ENCODE assay signal across 21 cellular contexts in genomic region chr1:2394761-2395160, GRCh38. TPM values are rescaled to one million over a fixed set of nuclear protein-coding genes. Genes with fewer than 3 reads are reported as not detected.
DNase-seq lines count a peak whose midpoint lies in the region; ATAC-seq, FAIRE-seq and TF ChIP-seq lines count a peak whose summit lies in the region.
"Had no signal": no experiment of that assay in that cellular context is flagged by ENCODE, and none has a peak within 500 bp of the region (broad histone marks: within the 10 kb centered on the region; RNA-seq: fewer than 3 reads in every experiment).

No MANE protein-coding gene starts in this region.

- no peak overlapping the region for H4K12ac ChIP-seq in trophoblast cell (ENCODE audit: low read depth, low read length)

- H3K18ac ChIP-seq in trophoblast cell (ENCODE audit: low read length), result no peak overlapping the region

- peak overlapping the region; percentile 60 for H3K4me3 Mint-ChIP-seq in CD4-positive, alpha-beta T cell
- H3K4me3 Mint-ChIP-seq in nephron, result peak overlapping the region; percentile 34 to 48 (median 44)
- H3K4me3 Mint-ChIP-seq: activated CD4-positive, alpha-beta memory T cell treated with anti-CD3 and anti-CD28 coated beads, Interleukin-2, amount 10 ng/mL, durations not matched to agents 7 days and 5 days; endodermal cell had no signal

- H3K4me1 ChIP-seq in Loucy (ENCODE audit: insufficient read depth, low read length, poor library complexity, severe bottlenecking), result peaks cover 25% of the 10 kb centered on the region
- H3K4me1 ChIP-seq in GM12878 (ENCODE audit: control insufficient read depth, insufficient read depth, low read length), result peaks cover 19% of the 10 kb centered on the region
- peaks cover 5 to 11% of the 10 kb centered on the region in 2 experiments for H3K4me1 ChIP-seq in trophoblast cell (ENCODE audit: control insufficient read depth in 1 of 2, insufficient read depth in 2 of 2, low read length in 2 of 2)

- SMC1A ChIA-PET in GM12878 (lab: Charles Lee; ENCODE audit: uncharacterized antibody, unreplicated experiment), result no interaction called here

- H3K36me3 ChIP-seq in Loucy (ENCODE audit: insufficient read depth, low read length) (peaks cover 23% of the 10 kb centered on the region; the same call in 1 of the 2 replicates), GM12878 (ENCODE audit: control insufficient read depth in 2 of 2, insufficient read depth in 2 of 2, low read length in 1 of 2) (peaks cover 12 to 15% of the 10 kb centered on the region in 2 experiments), trophoblast cell (ENCODE audit: control insufficient read depth in 1 of 2, insufficient read depth in 2 of 2, low read length in 2 of 2) (peaks cover 49 to 60% of the 10 kb centered on the region in 2 experiments)

- no peak for ATAC-seq in CD4-positive, alpha-beta T cell (ENCODE audit: poor library complexity)
- ATAC-seq in GM12878 (no peak), HG02970 (IDR thresholded peaks at IDR 0.05; ENCODE audit: low FRiP score, unreplicated experiment) (no peak)
- ATAC-seq: heart left ventricle; pancreas; Right ventricle myocardium inferior; sciatic nerve; stimulated activated naive CD8-positive, alpha-beta T cell treated with anti-CD3 and anti-CD28 coated beads, Interleukin-15, amount 100 ng/mL, for 72 hours; upper lobe of right lung had no signal

- no peak for FAIRE-seq in GM12878 (lab: Jason Lieb, UNC)
- FAIRE-seq: pancreas had no signal

- no peak overlapping the region for H3K14ac ChIP-seq in trophoblast cell (ENCODE audit: low read length)

- H4K8ac ChIP-seq in trophoblast cell (ENCODE audit: low read depth, low read length), result no peak overlapping the region

- 97% methylated on average over 11 of the region's 11 CpGs for WGBS in GM12878 (ENCODE audit: insufficient coverage, insufficient replicate concordance, low lambda C conversion rate, missing lambda C conversion rate)
- no CpG with 5 or more reads among the region's 11 CpGs for WGBS in trophoblast cell (ENCODE audit: extremely low coverage, insufficient coverage, insufficient read length)

- H4K91ac ChIP-seq in trophoblast cell (ENCODE audit: low read depth, low read length), result no peak overlapping the region

- CTCF ChIA-PET in CD4-positive, alpha-beta T cell (lab: Charles Lee), result interaction anchor here (1.0 kb wide), 1 partner anchor 200 kb away, joined by 3 read pairs; the partner anchor contains the start of gene FAAP20
- CTCF ChIA-PET in GM12878 (lab: Yijun Ruan, JAX), result no interaction called here

- no peak overlapping the region for H3K27ac ChIP-seq in CD4-positive, alpha-beta T cell (ENCODE audit: low read depth, low read length)
- H3K27ac ChIP-seq in GM12878 (ENCODE audit: control insufficient read depth, insufficient read depth) (no peak overlapping the region), trophoblast cell (ENCODE audit: low read depth, low read length) (no peak overlapping the region)
- H3K27ac ChIP-seq: ascending aorta, heart left ventricle, pancreas, upper lobe of right lung had no signal

- in situ Hi-C loops in GM12878 (cut with MboI), result no loop called here

- H3K4me3 ChIP-seq in Loucy (ENCODE audit: low read length, poor library complexity, severe bottlenecking) (no peak overlapping the region), GM12878 (no peak overlapping the region), trophoblast cell (ENCODE audit: low read depth, low read length) (no peak overlapping the region)
- H3K4me3 ChIP-seq: ascending aorta, heart left ventricle, pancreas, upper lobe of right lung had no signal

- H3F3A ChIP-seq in Loucy (ENCODE audit: low read depth), result no peaks in the 10 kb centered on the region

- no peak overlapping the region for H3K23ac ChIP-seq in trophoblast cell (ENCODE audit: low read length)

- peaks cover 24% of the 10 kb centered on the region for H4K20me1 ChIP-seq in Loucy (ENCODE audit: insufficient read depth, low read length, poor library complexity, severe bottlenecking)
- no peaks in the 10 kb centered on the region for H4K20me1 ChIP-seq in GM12878 (ENCODE audit: control insufficient read depth, insufficient read depth)

- H3K79me2 ChIP-seq in Loucy (ENCODE audit: insufficient read depth, low read length) (peaks cover 56% of the 10 kb centered on the region), GM12878 (ENCODE audit: control insufficient read depth, insufficient read depth, low read length) (peaks cover 45% of the 10 kb centered on the region), trophoblast cell (ENCODE audit: control insufficient read depth, insufficient read depth, low read length, poor library complexity) (peaks cover 17% of the 10 kb centered on the region)

- peaks cover 8% of the 10 kb centered on the region for H3K79me1 ChIP-seq in trophoblast cell (ENCODE audit: low read length)

- no peak overlapping the region for H2BK120ac ChIP-seq in trophoblast cell (ENCODE audit: insufficient read depth, low read length, poor library complexity)

- H3K27me3 ChIP-seq in CD4-positive, alpha-beta T cell (ENCODE audit: control insufficient read depth, insufficient read depth, low read length), result no peaks in the 10 kb centered on the region
- H3K27me3 ChIP-seq in Loucy (ENCODE audit: insufficient read depth, low read length, poor library complexity, severe bottlenecking) (no peaks in the 10 kb centered on the region), GM12878 (replicated peaks in 1 of 2; ENCODE audit: control insufficient read depth in 2 of 2, insufficient read depth in 2 of 2, low read length in 1 of 2) (no peaks in the 10 kb centered on the region), trophoblast cell (ENCODE audit: insufficient read depth, low read length) (no peaks in the 10 kb centered on the region)
- H3K27me3 ChIP-seq: ascending aorta, heart left ventricle, pancreas, upper lobe of right lung had no signal

- no peak overlapping the region for H2AK5ac ChIP-seq in trophoblast cell (ENCODE audit: low read length)

- no peak; the same call in 1 of the 2 replicates for TF ChIP-seq POLR2A in GM12878 (IDR thresholded peaks at IDR 0.05; ENCODE audit: low read depth, low read length)

- no peak for TF ChIP-seq RAD21 in GM12878 (IDR thresholded peaks at IDR 0.05; ENCODE audit: insufficient read depth, low read depth, low read length)

- RAD21 ChIA-PET in GM12878 (lab: Charles Lee; ENCODE audit: unreplicated experiment), result no interaction called here

- peaks cover 38% of the 10 kb centered on the region for H3K4me1 Mint-ChIP-seq in CD4-positive, alpha-beta T cell (ENCODE audit: low read depth)
- peaks cover 25% of the 10 kb centered on the region for H3K4me1 Mint-ChIP-seq in nephron

- no peak overlapping the region for H2BK5ac ChIP-seq in trophoblast cell (ENCODE audit: low read depth, low read length, poor library complexity)

- H3K36me3 Mint-ChIP-seq in CD4-positive, alpha-beta T cell (ENCODE audit: low read depth), result peaks cover 68% of the 10 kb centered on the region
- H3K36me3 Mint-ChIP-seq in nephron (ENCODE audit: low read depth), result peaks cover 35% of the 10 kb centered on the region

- POLR2A ChIA-PET in CD4-positive, alpha-beta T cell (lab: Charles Lee), result no interaction called here
- POLR2A ChIA-PET in GM12878 (lab: Charles Lee), result no interaction called here

- H2BK12ac ChIP-seq in trophoblast cell (ENCODE audit: low read length), result no peak overlapping the region

- no peak for DNase-seq in CD4-positive, alpha-beta T cell
- DNase-seq in GM12878 (ENCODE audit: low read depth, low spot score), result no peak
- no peak for DNase-seq in NCI-H2227 treated with DMSO at 0.1 percent for 48 hours (lab: John Stamatoyannopoulos, UW)
- no peak for DNase-seq in NCI-H1436 treated with DMSO at 0.1 percent for 48 hours (lab: John Stamatoyannopoulos, UW)
- DNase-seq in trophoblast cell, result no peak
- DNase-seq: activated CD4-positive, alpha-beta memory T cell treated with anti-CD3 and anti-CD28 coated beads, Interleukin-2, amount 10 ng/mL, durations not matched to agents 7 days and 5 days; Calu3; EL; endodermal cell; heart left ventricle; NCI-H1105 treated with DMSO at 0.1 percent for 48 hours; NCI-H526; stimulated activated naive CD8-positive, alpha-beta T cell treated with anti-CD3 and anti-CD28 coated beads, Interleukin-15, amount 100 ng/mL, for 72 hours; upper lobe of right lung had no signal

- no peak for TF ChIP-seq EP300 in GM12878 (IDR thresholded peaks at IDR 0.05; ENCODE audit: borderline replicate concordance in 1 of 2, control insufficient read depth in 1 of 2, low read depth in 2 of 2, low read length in 2 of 2)

- H3K9me2 ChIP-seq in Loucy (replicated peaks; ENCODE audit: low read depth, low read length), result no peaks in the 10 kb centered on the region

- no TSS peak for BruUV-seq in GM12878 (replicated peaks; lab: Mats Ljungman, UMichigan)

- no peak for TF ChIP-seq CTCF in CD4-positive, alpha-beta T cell (IDR thresholded peaks at IDR 0.05)
- no peak for TF ChIP-seq CTCF in Loucy (conservative IDR thresholded peaks at IDR 0.05; ENCODE audit: low read length)
- no peak for TF ChIP-seq CTCF in GM12878 (IDR thresholded peaks at IDR 0.05 in 2 of 3, conservative IDR thresholded peaks at IDR 0.05 in 1 of 3; ENCODE audit: control insufficient read depth in 2 of 3, extremely low read depth in 1 of 3, insufficient read depth in 1 of 3, low read depth in 3 of 3, low read length in 3 of 3)
- TF ChIP-seq CTCF in nephron (IDR thresholded peaks at IDR 0.05; ENCODE audit: unreplicated experiment in 3 of 3), result no peak

- intact Hi-C loops in CD4-positive, alpha-beta T cell (cut with DNase I, micrococcal nuclease), result loop anchor here in 1 of 2 experiments (5.0 to 10.0 kb wide), 2 partner anchors 257 to 760 kb away; partner anchors contain the start of gene MMP23B
- intact Hi-C loops in GM12878 (cut with micrococcal nuclease; ENCODE audit: unreplicated experiment), result no loop called here

- no peaks in the 10 kb centered on the region for H3K9me3 Mint-ChIP-seq in CD4-positive, alpha-beta T cell
- no peaks in the 10 kb centered on the region for H3K9me3 Mint-ChIP-seq in nephron
- H3K9me3 Mint-ChIP-seq: activated CD4-positive, alpha-beta memory T cell treated with anti-CD3 and anti-CD28 coated beads, Interleukin-2, amount 10 ng/mL, durations not matched to agents 7 days and 5 days; endodermal cell; stimulated activated naive CD8-positive, alpha-beta T cell treated with anti-CD3 and anti-CD28 coated beads, Interleukin-15, amount 100 ng/mL, for 72 hours had no signal

- H3K9me3 ChIP-seq in CD4-positive, alpha-beta T cell (ENCODE audit: control insufficient read depth, low read length), result no peaks in the 10 kb centered on the region
- H3K9me3 ChIP-seq in Loucy (ENCODE audit: insufficient read depth, low read depth, low read length), result no peaks in the 10 kb centered on the region
- no peaks in the 10 kb centered on the region for H3K9me3 ChIP-seq in GM12878 (replicated peaks; ENCODE audit: control insufficient read depth, insufficient read depth, low read length)
- no peaks in the 10 kb centered on the region for H3K9me3 ChIP-seq in trophoblast cell (ENCODE audit: insufficient read depth, low read depth, low read length)
- H3K9me3 ChIP-seq: ascending aorta, heart left ventricle, pancreas, upper lobe of right lung had no signal

- no peak overlapping the region for H3K4ac ChIP-seq in trophoblast cell (ENCODE audit: low read depth, low read length)

- H3K27me3 Mint-ChIP-seq in CD4-positive, alpha-beta T cell, result no peaks in the 10 kb centered on the region
- no peaks in the 10 kb centered on the region for H3K27me3 Mint-ChIP-seq in nephron (ENCODE audit: low read depth)
- H3K27me3 Mint-ChIP-seq: activated CD4-positive, alpha-beta memory T cell treated with anti-CD3 and anti-CD28 coated beads, Interleukin-2, amount 10 ng/mL, durations not matched to agents 7 days and 5 days; stimulated activated naive CD8-positive, alpha-beta T cell treated with anti-CD3 and anti-CD28 coated beads, Interleukin-15, amount 100 ng/mL, for 72 hours had no signal

- H3K9ac ChIP-seq in Loucy (ENCODE audit: low read depth, low read length, poor library complexity, severe bottlenecking) (peak overlapping the region; percentile 35), GM12878 (ENCODE audit: control insufficient read depth, insufficient read depth, low read length) (no peak overlapping the region), trophoblast cell (ENCODE audit: low read length) (no peak overlapping the region)

- peak overlapping the region; percentile 88 for H3K27ac Mint-ChIP-seq in CD4-positive, alpha-beta T cell
- no peak overlapping the region for H3K27ac Mint-ChIP-seq in nephron
- H3K27ac Mint-ChIP-seq: activated CD4-positive, alpha-beta memory T cell treated with anti-CD3 and anti-CD28 coated beads, Interleukin-2, amount 10 ng/mL, durations not matched to agents 7 days and 5 days; endodermal cell had no signal

- H2AFZ ChIP-seq in Loucy (ENCODE audit: low read length), result no peak overlapping the region
- no peak overlapping the region for H2AFZ ChIP-seq in GM12878 (ENCODE audit: control insufficient read depth, low read depth, low read length)
- no peak overlapping the region for H2AFZ ChIP-seq in trophoblast cell (ENCODE audit: insufficient read depth, low read length, poor library complexity)

- H3K4me2 ChIP-seq in Loucy (ENCODE audit: low read depth, low read length, poor library complexity, severe bottlenecking) (peak overlapping the region; percentile 90), GM12878 (ENCODE audit: control insufficient read depth, insufficient read depth) (no peak overlapping the region), trophoblast cell (ENCODE audit: low read length) (no peak overlapping the region)

RNA-seq across cellular contexts. Expression of gene RER1, which starts 3.1 kb away (rescaled TPM):
- 10 to 100 TPM; 57.9 to 60.7 TPM for total RNA-seq in CD4-positive, alpha-beta T cell
- 63.7 and 66.3 TPM in 2 replicates for total RNA-seq in GM12878 (2013; cell fraction: nucleolus; rRNA removed)
- total RNA-seq in GM12878 (2014; rRNA removed) (82.1 and 105 TPM in 2 replicates), GM12878 (2014; rRNA removed; fragmentation: Illumina TruSeq; extraction: Trizol) (80.8 and 84.8 TPM in 2 replicates), GM12878 (2021) (145 and 149 TPM in 2 replicates)
- polyA plus RNA-seq in GM12878 (2011; ENCODE audit: low read depth), result 26.0 TPM
- polyA plus RNA-seq in GM12878 (2011; rRNA removed) (194 and 216 TPM in 2 replicates), GM12878 (2014; fragmentation: Illumina TruSeq; extraction: Trizol) (172 and 189 TPM in 2 replicates), GM12878 (2014; fragmentation: Nextera tagmentation; extraction: Ambion mirVana) (10 to 100 TPM; 29.2 to 48.5 TPM), GM12878 (2014; rRNA removed) (105 and 124 TPM in 2 replicates), GM12878 (2016; fragmentation: Nextera tagmentation; extraction: Ambion mirVana) (100 to 1,000 TPM; 268 to 274 TPM)
- 152 and 242 TPM in 2 replicates for polyA plus RNA-seq in GM12878 (2011; cell fraction: cytosol; rRNA removed)
- polyA plus RNA-seq in GM12878 (2011; cell fraction: nucleus; rRNA removed), result 185 and 207 TPM in 2 replicates
- 81.4 and 94.1 TPM in 2 replicates for polyA plus RNA-seq in GM12878 (2012)
- 151 and 226 TPM in 2 replicates for polyA minus RNA-seq in GM12878 (2011; rRNA and poly(A)+ RNA removed)
- 29.3 and 33.4 TPM in 2 replicates for polyA minus RNA-seq in GM12878 (2011; cell fraction: cytosol; rRNA and poly(A)+ RNA removed)
- 18.0 and 21.5 TPM in 2 replicates for polyA minus RNA-seq in GM12878 (2011; cell fraction: nucleus; rRNA and poly(A)+ RNA removed)
- polyA plus RNA-seq in trophoblast cell (2013), result 186 and 190 TPM in 2 replicates

RNA-seq across cellular contexts. Expression of gene MORN1, which starts 3.4 kb away (rescaled TPM):
- total RNA-seq in CD4-positive, alpha-beta T cell, result 1 to 10 TPM; 5.3 to 6.5 TPM
- total RNA-seq in GM12878 (2013; cell fraction: nucleolus; rRNA removed), result 60.7 and 66.2 TPM in 2 replicates
- total RNA-seq in GM12878 (2014; rRNA removed), result 7.9 and 8.7 TPM in 2 replicates
- total RNA-seq in GM12878 (2014; rRNA removed; fragmentation: Illumina TruSeq; extraction: Trizol), result 4.4 and 5.2 TPM in 2 replicates
- 5.8 and 7.4 TPM in 2 replicates for total RNA-seq in GM12878 (2021)
- polyA plus RNA-seq in GM12878 (2011; ENCODE audit: low read depth), result 2.5 TPM
- polyA plus RNA-seq in GM12878 (2011; rRNA removed), result 2.3 and 3.5 TPM in 2 replicates
- polyA plus RNA-seq in GM12878 (2011; cell fraction: cytosol; rRNA removed), result 3.2 and 3.6 TPM in 2 replicates
- 8.8 and 10.2 TPM in 2 replicates for polyA plus RNA-seq in GM12878 (2011; cell fraction: nucleus; rRNA removed)
- polyA plus RNA-seq in GM12878 (2012), result 4.5 and 5.2 TPM in 2 replicates
- polyA plus RNA-seq in GM12878 (2014; fragmentation: Illumina TruSeq; extraction: Trizol), result 1.7 and 2.0 TPM in 2 replicates
- 1 to 10 TPM in 1 of 2 experiments, under 1 TPM in 1; 0.76 to 1.8 TPM for polyA plus RNA-seq in GM12878 (2014; fragmentation: Nextera tagmentation; extraction: Ambion mirVana)
- 6.8 and 7.7 TPM in 2 replicates for polyA plus RNA-seq in GM12878 (2014; rRNA removed)
- 1 to 10 TPM; 5.7 to 7.3 TPM for polyA plus RNA-seq in GM12878 (2016; fragmentation: Nextera tagmentation; extraction: Ambion mirVana)
- 5.5 and 7.8 TPM in 2 replicates for polyA minus RNA-seq in GM12878 (2011; rRNA and poly(A)+ RNA removed)
- 1.9 and 2.1 TPM in 2 replicates for polyA minus RNA-seq in GM12878 (2011; cell fraction: cytosol; rRNA and poly(A)+ RNA removed)
- 6.2 and 9.4 TPM in 2 replicates for polyA minus RNA-seq in GM12878 (2011; cell fraction: nucleus; rRNA and poly(A)+ RNA removed)
- polyA plus RNA-seq in trophoblast cell (2013), result 3.2 and 3.5 TPM in 2 replicates

RNA-seq across cellular contexts. Expression of gene PEX10, which starts 17.6 kb away (rescaled TPM):
- 10 to 100 TPM; 12.0 to 12.5 TPM for total RNA-seq in CD4-positive, alpha-beta T cell
- total RNA-seq in GM12878 (2013; cell fraction: nucleolus; rRNA removed), result 11.8 and 15.1 TPM in 2 replicates
- total RNA-seq in GM12878 (2014; rRNA removed), result 23.7 and 24.9 TPM in 2 replicates
- 7.4 TPM in 2 replicates for total RNA-seq in GM12878 (2014; rRNA removed; fragmentation: Illumina TruSeq; extraction: Trizol)
- total RNA-seq in GM12878 (2021), result 16.4 and 16.8 TPM in 2 replicates
- 4.1 TPM for polyA plus RNA-seq in GM12878 (2011; ENCODE audit: low read depth)
- 4.3 and 6.1 TPM in 2 replicates for polyA plus RNA-seq in GM12878 (2011; rRNA removed)
- 8.3 and 11.2 TPM in 2 replicates for polyA plus RNA-seq in GM12878 (2011; cell fraction: cytosol; rRNA removed)
- 21.3 and 22.1 TPM in 2 replicates for polyA plus RNA-seq in GM12878 (2011; cell fraction: nucleus; rRNA removed)
- 10.0 and 13.2 TPM in 2 replicates for polyA plus RNA-seq in GM12878 (2012)
- polyA plus RNA-seq in GM12878 (2014; fragmentation: Illumina TruSeq; extraction: Trizol), result 3.8 and 5.6 TPM in 2 replicates
- under 1 TPM in 1 of 2 experiments, not detected in 1; 0.24 TPM for polyA plus RNA-seq in GM12878 (2014; fragmentation: Nextera tagmentation; extraction: Ambion mirVana)
- 19.4 and 20.8 TPM in 2 replicates for polyA plus RNA-seq in GM12878 (2014; rRNA removed)
- polyA plus RNA-seq in GM12878 (2016; fragmentation: Nextera tagmentation; extraction: Ambion mirVana), result 10 to 100 TPM; 18.9 to 19.7 TPM
- polyA minus RNA-seq in GM12878 (2011; rRNA and poly(A)+ RNA removed), result 3.0 and 5.2 TPM in 2 replicates
- polyA minus RNA-seq in GM12878 (2011; cell fraction: cytosol; rRNA and poly(A)+ RNA removed), result 2.9 and 3.4 TPM in 2 replicates
- polyA minus RNA-seq in GM12878 (2011; cell fraction: nucleus; rRNA and poly(A)+ RNA removed), result 3.9 and 5.9 TPM in 2 replicates
- polyA plus RNA-seq in trophoblast cell (2013), result 9.4 and 9.5 TPM in 2 replicates
